In the genomic region with DNA sequence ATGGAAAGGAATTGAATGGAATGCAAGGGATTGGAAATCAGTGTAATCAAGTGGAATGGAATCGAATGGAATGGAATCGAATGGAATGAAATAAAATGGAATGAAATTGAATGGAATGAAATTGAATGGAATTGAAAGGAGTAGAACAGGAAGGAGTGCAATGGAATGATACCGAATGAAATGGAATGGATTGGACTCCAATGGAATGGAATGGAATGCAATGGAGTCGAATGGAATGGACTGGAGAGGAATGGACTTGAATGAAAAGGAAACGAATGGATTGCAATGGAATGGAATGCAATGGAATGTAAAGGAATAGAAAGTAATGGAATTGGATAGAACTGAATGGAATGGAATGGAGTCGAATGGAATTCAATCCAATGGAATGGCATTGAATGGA, we compare ENCODE assay signal across 20 cellular contexts.
DNase-seq lines count a peak whose midpoint lies in the region; ATAC-seq and TF ChIP-seq lines count a peak whose summit lies in the region.
"Had no signal": no experiment of that assay in that cellular context is flagged by ENCODE, and none has a peak within 500 bp of the region (broad histone marks: within the 10 kb centered on the region; RNA-seq: fewer than 3 reads in every experiment).

No MANE protein-coding gene starts in this region.

- BruUV-seq in IMR-90 (replicated peaks; lab: Mats Ljungman, UMichigan) = no TSS peak

- no peak overlapping the region for H3K23ac ChIP-seq in IMR-90 (ENCODE audit: low read depth, low read length)

- no peak overlapping the region for H3K4me2 ChIP-seq in IMR-90 (ENCODE audit: low read depth, low read length)
- H3K4me2 ChIP-seq: BLaER1 treated with 17β-estradiol and CSF1 and Interleukin-3, amounts not matched to agents 10 nM and 100 nM had no signal

- no peak overlapping the region for H2BK5ac ChIP-seq in IMR-90 (ENCODE audit: low read depth, low read length, poor library complexity, severe bottlenecking)

- H3K79me1 ChIP-seq in IMR-90 (ENCODE audit: low read depth in 1 of 2, low read length in 2 of 2) = no peaks in the 10 kb centered on the region

- no peak for TF ChIP-seq RAD21 in IMR-90 (IDR thresholded peaks at IDR 0.05; ENCODE audit: low read length)

- DNase-seq in IMR-90 = peak; percentile 21
- peak; percentile 18 for DNase-seq in astrocyte of the cerebellum (ENCODE audit: low read depth)
- peak; percentile 18 for DNase-seq in epithelial cell of proximal tubule (ENCODE audit: low read depth)
- DNase-seq in kidney tubule cell (ENCODE audit: low spot score) = peak; percentile 0
- no peak for DNase-seq in NCI-H2196 treated with DMSO at 0.1 percent for 48 hours (lab: John Stamatoyannopoulos, UW; ENCODE audit: unreplicated experiment)
- DNase-seq in dedifferentiated amniotic fluid mesenchymal stem cell (ENCODE audit: extremely low spot score) = no peak
- DNase-seq: CD8-positive, alpha-beta memory T cell; DMS53; Karpas-422; MM.1S; NCI-H1092 treated with DMSO at 0.1 percent for 48 hours; NCI-H146; NCI-H2029 treated with DMSO at 0.1 percent for 48 hours; NCI-H2171; NCI-H446; NCI-H526 treated with DMSO at 0.1 percent for 48 hours; SHP77 had no signal

- H3K4me3 ChIP-seq in IMR-90 (ENCODE audit: insufficient read depth, low read depth, low read length) (no peak overlapping the region), astrocyte of the cerebellum (ENCODE audit: low read depth, low read length) (no peak overlapping the region), epithelial cell of proximal tubule (ENCODE audit: low read depth, low read length) (no peak overlapping the region)
- H3K4me3 ChIP-seq: BLaER1 treated with 17β-estradiol and CSF1 and Interleukin-3, amounts not matched to agents 10 nM and 100 nM; SK-N-MC had no signal

- H4K91ac ChIP-seq in IMR-90 (ENCODE audit: insufficient read depth, low read depth, low read length) = no peak overlapping the region

- WGBS in IMR-90 (ENCODE audit: extremely low coverage in 2 of 2, insufficient read length in 1 of 2), 2 experiments = no CpG with 5 or more reads among the region's 6 CpGs

- no peak overlapping the region for H2AK5ac ChIP-seq in IMR-90 (ENCODE audit: low read depth, low read length)

- H2BK120ac ChIP-seq in IMR-90 (ENCODE audit: low read depth, low read length) = no peak overlapping the region

- intact Hi-C loops in IMR-90 (cut with micrococcal nuclease) = no loop called here

- no peak for TF ChIP-seq CTCF in IMR-90 (conservative IDR thresholded peaks at IDR 0.05; ENCODE audit: low read depth, low read length)
- TF ChIP-seq CTCF in astrocyte of the cerebellum (IDR thresholded peaks at IDR 0.05; ENCODE audit: low read depth, low read length, missing control alignments) = no peak
- no peak for TF ChIP-seq CTCF in epithelial cell of proximal tubule (conservative IDR thresholded peaks at IDR 0.05; ENCODE audit: low read depth, low read length)

- H4K8ac ChIP-seq in IMR-90 (ENCODE audit: low read depth in 2 of 2, low read length in 2 of 2) = no peak overlapping the region

- POLR2A ChIA-PET in IMR-90 (lab: Charles Lee; ENCODE audit: unreplicated experiment) = no interaction called here

- CTCF ChIA-PET in IMR-90 (lab: Yijun Ruan, JAX) = no interaction called here

- no peaks in the 10 kb centered on the region for H3K27me3 ChIP-seq in IMR-90 (ENCODE audit: control insufficient read depth, insufficient read depth, low read length)
- H3K27me3 ChIP-seq: BLaER1 treated with 17β-estradiol and CSF1 and Interleukin-3, amounts not matched to agents 10 nM and 100 nM had no signal

- H2BK20ac ChIP-seq in IMR-90 (ENCODE audit: low read depth, low read length) = no peak overlapping the region

- H3K14ac ChIP-seq in IMR-90 (replicated peaks; ENCODE audit: low read depth, low read length) = no peak overlapping the region

- no peak overlapping the region for H3K9ac ChIP-seq in IMR-90 (ENCODE audit: low read depth, low read length)
- H3K9ac ChIP-seq: BLaER1 treated with 17β-estradiol and CSF1 and Interleukin-3, amounts not matched to agents 10 nM and 100 nM had no signal

- dilution Hi-C loops in IMR-90 (cut with HindIII; ENCODE audit: low sequenced_read_pairs, unreplicated experiment) = no loop called here

- no peak overlapping the region for H2AK9ac ChIP-seq in IMR-90 (replicated peaks; ENCODE audit: low read depth, low read length, poor library complexity)

- H4K20me1 ChIP-seq in IMR-90 (ENCODE audit: insufficient read depth, low read length) = no peaks in the 10 kb centered on the region
- H4K20me1 ChIP-seq: BLaER1 treated with 17β-estradiol and CSF1 and Interleukin-3, amounts not matched to agents 10 nM and 100 nM had no signal

- H2BK15ac ChIP-seq in IMR-90 (ENCODE audit: low read depth, low read length) = no peak overlapping the region

- no peaks in the 10 kb centered on the region for H3K4me1 ChIP-seq in IMR-90 (ENCODE audit: control insufficient read depth, insufficient read depth, low read length)
- H3K4me1 ChIP-seq: BLaER1 treated with 17β-estradiol and CSF1 and Interleukin-3, amounts not matched to agents 10 nM and 100 nM had no signal

- no peak overlapping the region for H2AFZ ChIP-seq in IMR-90 (replicated peaks; ENCODE audit: low read length, poor library complexity)

- H3K18ac ChIP-seq in IMR-90 (ENCODE audit: low read depth, low read length) = no peak overlapping the region

- H3K9me3 ChIP-seq in IMR-90 (ENCODE audit: control insufficient read depth, insufficient read depth, low read length) = no peaks in the 10 kb centered on the region
- H3K9me3 ChIP-seq: BLaER1 treated with 17β-estradiol and CSF1 and Interleukin-3, amounts not matched to agents 10 nM and 100 nM had no signal

- no peak for TF ChIP-seq POLR2A in IMR-90 (IDR thresholded peaks at IDR 0.05; ENCODE audit: low read depth, low read length)

- no peaks in the 10 kb centered on the region for H3K36me3 ChIP-seq in IMR-90 (ENCODE audit: control insufficient read depth, insufficient read depth, low read length)
- H3K36me3 ChIP-seq: BLaER1 treated with 17β-estradiol and CSF1 and Interleukin-3, amounts not matched to agents 10 nM and 100 nM had no signal

- H3K9me1 ChIP-seq in IMR-90 (ENCODE audit: insufficient read depth, low read length) = no peaks in the 10 kb centered on the region

- H3K56ac ChIP-seq in IMR-90 (ENCODE audit: extremely low read depth, insufficient read depth, low read length) = no peak overlapping the region

- in situ Hi-C loops in IMR-90 (cut with MboI; ENCODE audit: low sequenced_read_pairs) (no loop called here), astrocyte of the cerebellum (cut with HindIII; ENCODE audit: low sequenced_read_pairs) (no loop called here)

- no peak overlapping the region for H4K5ac ChIP-seq in IMR-90 (ENCODE audit: low read depth, low read length)

- H3K27ac ChIP-seq in IMR-90 (ENCODE audit: insufficient read depth, low read length) = no peak overlapping the region
- H3K27ac ChIP-seq: BLaER1 treated with 17β-estradiol and CSF1 and Interleukin-3, amounts not matched to agents 10 nM and 100 nM; SK-N-MC had no signal

- no peak for ATAC-seq in IMR-90 (ENCODE audit: low read depth)
- ATAC-seq in HG03520 (IDR thresholded peaks at IDR 0.05; ENCODE audit: unreplicated experiment) = no peak

- H3K4ac ChIP-seq in IMR-90 (ENCODE audit: low read depth, low read length) = no peak overlapping the region

TF ChIP-seq in IMR-90, 13 proteins besides CTCF, POLR2A, EP300 and RAD21:
- TF ChIP-seq MAZ (IDR thresholded peaks at IDR 0.05; ENCODE audit: borderline replicate concordance, low read depth, low read length) = no peak
- no peak for TF ChIP-seq BHLHE40 (IDR thresholded peaks at IDR 0.05; ENCODE audit: low read depth, low read length)
- no peak for TF ChIP-seq CEBPB (IDR thresholded peaks at IDR 0.05; ENCODE audit: low read depth, low read length)
- TF ChIP-seq MXI1 (IDR thresholded peaks at IDR 0.05; ENCODE audit: borderline replicate concordance, low read depth, low read length) = no peak
- TF ChIP-seq CHD1 (IDR thresholded peaks at IDR 0.05; ENCODE audit: low read depth, low read length) = no peak
- TF ChIP-seq MAFK (IDR thresholded peaks at IDR 0.05; ENCODE audit: low read depth, low read length) = no peak
- TF ChIP-seq RFX5 (IDR thresholded peaks at IDR 0.05; ENCODE audit: low read depth, low read length) = no peak
TF ChIP-seq in IMR-90: peak in this region for 0.

Comparison
In these comparisons a context has a peak if more than half of its experiments do, and no peak if none do; other contexts are left out.
1. DNase-seq: peak in IMR-90 (single experiment), astrocyte of the cerebellum (single experiment), epithelial cell of proximal tubule (single experiment) and kidney tubule cell (single experiment); none in NCI-H2196 treated with DMSO at 0.1 percent for 48 hours (single experiment) and dedifferentiated amniotic fluid mesenchymal stem cell (single experiment).